ENCODE assay signal across 7 cellular contexts in the genomic region with DNA sequence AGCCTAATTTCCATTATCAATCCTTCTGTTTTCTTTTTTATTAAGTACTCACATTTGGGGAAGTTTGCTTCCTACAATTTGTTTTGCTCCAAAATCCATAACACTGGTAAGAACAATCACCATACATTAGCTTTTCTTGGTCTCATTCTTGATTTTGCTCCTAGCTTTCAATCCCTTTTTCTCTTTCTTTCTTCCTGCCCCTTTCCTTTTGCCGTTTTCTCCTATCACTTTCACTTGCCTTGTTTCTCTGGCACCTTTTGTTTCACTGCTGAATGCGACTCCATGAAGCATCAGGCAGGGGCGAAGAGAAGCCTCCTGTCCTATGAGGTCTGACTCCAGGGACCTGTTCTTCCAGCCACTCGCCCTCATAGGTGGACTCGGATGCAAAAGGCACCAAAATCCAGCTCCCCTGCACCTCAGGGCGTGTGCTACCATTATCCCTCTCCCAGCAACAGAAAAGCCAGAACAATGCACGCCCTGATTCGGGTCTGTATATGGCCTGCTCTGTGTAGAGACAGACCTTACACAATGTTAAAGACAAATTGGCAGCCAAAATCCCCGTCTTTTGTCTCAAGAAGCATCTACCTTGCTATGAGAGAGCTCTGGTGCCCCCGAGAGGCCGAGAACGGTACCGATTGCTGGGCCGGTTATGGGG.
A peak's percentile ranks its signal among the peaks of the same experiment; 100 is the strongest.
DNase-seq lines count a peak whose midpoint lies in the region; ATAC-seq and TF ChIP-seq lines count a peak whose summit lies in the region.

No MANE protein-coding gene starts in this region.

- intact Hi-C loops in upper lobe of right lung (cut with DNase I): no loop called here

- 18% methylated on average over 14 of the region's 14 CpGs for WGBS in liver

- H3K9ac ChIP-seq in liver (ENCODE audit: low read depth in 1 of 2, low read length in 2 of 2): no peak overlapping the region

- H3K4me3 ChIP-seq in GM06990 (replicated peaks; ENCODE audit: low read depth, low read length): no peak overlapping the region
- H3K4me3 ChIP-seq in liver (ENCODE audit: low read depth in 1 of 3, low read length in 3 of 3): no peak overlapping the region
- H3K4me3 ChIP-seq in upper lobe of right lung: no peak overlapping the region

- peak; percentile 88 to 90 for TF ChIP-seq RAD21 in liver (IDR thresholded peaks at IDR 0.05)

- peak; percentile 83 for TF ChIP-seq CTCF in GM06990 (IDR thresholded peaks at IDR 0.05; ENCODE audit: insufficient read depth, low read length, poor library complexity, severe bottlenecking)
- peak; percentile 59 for TF ChIP-seq CTCF in liver (IDR thresholded peaks at IDR 0.05; ENCODE audit: low read depth, low read length, missing input control)
- TF ChIP-seq CTCF in upper lobe of right lung (IDR thresholded peaks at IDR 0.05): peak; percentile 47

- H3K4me1 ChIP-seq in liver (ENCODE audit: control insufficient read depth in 4 of 4, insufficient read depth in 4 of 4, low read length in 3 of 4) (peaks cover 0 to 6% (median 3%) of the 10 kb centered on the region in 4 donors), upper lobe of right lung (no peaks in the 10 kb centered on the region)

- H3K9me3 ChIP-seq in liver (ENCODE audit: control insufficient read depth in 4 of 4, low read length in 3 of 4): no peaks in the 10 kb centered on the region
- no peaks in the 10 kb centered on the region for H3K9me3 ChIP-seq in upper lobe of right lung

- H3K27me3 ChIP-seq in GM06990 (replicated peaks; ENCODE audit: control insufficient read depth, insufficient read depth, low read length): no peaks in the 10 kb centered on the region
- peaks cover 0 to 11% (median 5%) of the 10 kb centered on the region in 4 donors for H3K27me3 ChIP-seq in liver (ENCODE audit: control insufficient read depth in 4 of 4, insufficient read depth in 4 of 4, low read length in 3 of 4)
- peaks cover 5% of the 10 kb centered on the region for H3K27me3 ChIP-seq in upper lobe of right lung

- H3K27ac ChIP-seq in liver (ENCODE audit: low read depth in 1 of 2, low read length in 2 of 2) (no peak overlapping the region), upper lobe of right lung (no peak overlapping the region)

- H3K36me3 ChIP-seq in GM06990 (ENCODE audit: control insufficient read depth, insufficient read depth, low read length) (no peaks in the 10 kb centered on the region), liver (ENCODE audit: control insufficient read depth in 4 of 4, insufficient read depth in 3 of 4, low read depth in 1 of 4, low read length in 3 of 4) (no peaks in the 10 kb centered on the region), upper lobe of right lung (no peaks in the 10 kb centered on the region)

- peak; percentile 72 for ATAC-seq in GM21786 (IDR thresholded peaks at IDR 0.05; ENCODE audit: unreplicated experiment)
- ATAC-seq in upper lobe of right lung: peak; percentile 81

- DNase-seq in GM06990 (ENCODE audit: extremely low read depth, insufficient read length): peak; percentile 22
- peak; percentile 76 for DNase-seq in M059J (ENCODE audit: low read depth)
- peak; percentile 59 for DNase-seq in RPMI8226
- peak; percentile 76 for DNase-seq in dermis blood vessel endothelial cell
- DNase-seq in upper lobe of right lung: peak; percentile 79

TF ChIP-seq in liver, 16 proteins besides CTCF, POLR2A, EP300 and RAD21:
- no peak for TF ChIP-seq FOXA1 (IDR thresholded peaks at IDR 0.05)

Comparison
In these comparisons a context has a peak if more than half of its experiments do, and no peak if none do; other contexts are left out.
1. DNase-seq: peak in every context shown above with its lines; median percentile 79 in upper lobe of right lung; 76 in M059J; 76 in dermis blood vessel endothelial cell; 59 in RPMI8226; 22 in GM06990.